ENCODE assay signal across 1 cellular context in the genomic region with DNA sequence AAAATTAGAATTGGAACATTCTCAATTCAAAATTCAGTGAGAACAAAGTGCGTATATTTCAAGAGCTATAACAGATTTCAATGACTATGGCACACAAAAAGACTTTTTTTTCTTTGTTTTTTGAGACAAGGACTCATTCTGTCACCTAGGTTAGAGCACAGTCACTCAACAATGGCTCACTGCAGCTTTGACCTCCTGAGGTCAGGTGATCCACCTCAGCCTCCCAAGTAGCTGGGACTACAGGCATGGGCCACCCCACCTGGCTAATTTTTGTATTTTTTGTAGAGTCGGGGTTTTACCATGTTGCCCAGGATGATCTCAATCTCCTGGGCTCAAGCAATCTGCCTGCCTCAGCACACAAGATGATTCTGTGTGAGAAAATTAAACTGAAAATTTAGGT.
TF ChIP-seq lines count a peak whose summit lies in the region.

No MANE protein-coding gene starts in this region.

TF ChIP-seq in GM12878, 131 proteins besides CTCF, POLR2A, EP300 and RAD21:
- TF ChIP-seq ZBTB40 (IDR thresholded peaks at IDR 0.05; ENCODE audit: borderline replicate concordance) = no peak
- TF ChIP-seq IKZF2 (IDR thresholded peaks at IDR 0.05) = no peak
- TF ChIP-seq WRNIP1 (IDR thresholded peaks at IDR 0.05; ENCODE audit: borderline replicate concordance, low read depth, low read length) = no peak
- TF ChIP-seq, protein P1, sequence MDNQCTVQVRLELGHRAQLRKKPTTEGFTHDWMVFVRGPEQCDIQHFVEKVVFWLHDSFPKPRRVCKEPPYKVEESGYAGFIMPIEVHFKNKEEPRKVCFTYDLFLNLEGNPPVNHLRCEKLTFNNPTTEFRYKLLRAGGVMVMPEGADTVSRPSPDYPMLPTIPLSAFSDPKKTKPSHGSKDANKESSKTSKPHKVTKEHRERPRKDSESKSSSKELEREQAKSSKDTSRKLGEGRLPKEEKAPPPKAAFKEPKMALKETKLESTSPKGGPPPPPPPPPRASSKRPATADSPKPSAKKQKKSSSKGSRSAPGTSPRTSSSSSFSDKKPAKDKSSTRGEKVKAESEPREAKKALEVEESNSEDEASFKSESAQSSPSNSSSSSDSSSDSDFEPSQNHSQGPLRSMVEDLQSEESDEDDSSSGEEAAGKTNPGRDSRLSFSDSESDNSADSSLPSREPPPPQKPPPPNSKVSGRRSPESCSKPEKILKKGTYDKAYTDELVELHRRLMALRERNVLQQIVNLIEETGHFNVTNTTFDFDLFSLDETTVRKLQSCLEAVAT (IDR thresholded peaks at IDR 0.05) = no peak
- TF ChIP-seq CBFB (IDR thresholded peaks at IDR 0.05; ENCODE audit: low read depth) = no peak
- TF ChIP-seq, protein P2, sequence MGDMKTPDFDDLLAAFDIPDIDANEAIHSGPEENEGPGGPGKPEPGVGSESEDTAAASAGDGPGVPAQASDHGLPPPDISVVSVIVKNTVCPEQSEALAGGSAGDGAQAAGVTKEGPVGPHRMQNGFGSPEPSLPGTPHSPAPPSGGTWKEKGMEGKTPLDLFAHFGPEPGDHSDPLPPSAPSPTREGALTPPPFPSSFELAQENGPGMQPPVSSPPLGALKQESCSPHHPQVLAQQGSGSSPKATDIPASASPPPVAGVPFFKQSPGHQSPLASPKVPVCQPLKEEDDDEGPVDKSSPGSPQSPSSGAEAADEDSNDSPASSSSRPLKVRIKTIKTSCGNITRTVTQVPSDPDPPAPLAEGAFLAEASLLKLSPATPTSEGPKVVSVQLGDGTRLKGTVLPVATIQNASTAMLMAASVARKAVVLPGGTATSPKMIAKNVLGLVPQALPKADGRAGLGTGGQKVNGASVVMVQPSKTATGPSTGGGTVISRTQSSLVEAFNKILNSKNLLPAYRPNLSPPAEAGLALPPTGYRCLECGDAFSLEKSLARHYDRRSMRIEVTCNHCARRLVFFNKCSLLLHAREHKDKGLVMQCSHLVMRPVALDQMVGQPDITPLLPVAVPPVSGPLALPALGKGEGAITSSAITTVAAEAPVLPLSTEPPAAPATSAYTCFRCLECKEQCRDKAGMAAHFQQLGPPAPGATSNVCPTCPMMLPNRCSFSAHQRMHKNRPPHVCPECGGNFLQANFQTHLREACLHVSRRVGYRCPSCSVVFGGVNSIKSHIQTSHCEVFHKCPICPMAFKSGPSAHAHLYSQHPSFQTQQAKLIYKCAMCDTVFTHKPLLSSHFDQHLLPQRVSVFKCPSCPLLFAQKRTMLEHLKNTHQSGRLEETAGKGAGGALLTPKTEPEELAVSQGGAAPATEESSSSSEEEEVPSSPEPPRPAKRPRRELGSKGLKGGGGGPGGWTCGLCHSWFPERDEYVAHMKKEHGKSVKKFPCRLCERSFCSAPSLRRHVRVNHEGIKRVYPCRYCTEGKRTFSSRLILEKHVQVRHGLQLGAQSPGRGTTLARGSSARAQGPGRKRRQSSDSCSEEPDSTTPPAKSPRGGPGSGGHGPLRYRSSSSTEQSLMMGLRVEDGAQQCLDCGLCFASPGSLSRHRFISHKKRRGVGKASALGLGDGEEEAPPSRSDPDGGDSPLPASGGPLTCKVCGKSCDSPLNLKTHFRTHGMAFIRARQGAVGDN (IDR thresholded peaks at IDR 0.05) = no peak
- TF ChIP-seq GATAD2B (conservative IDR thresholded peaks at IDR 0.05; ENCODE audit: low read depth) = no peak
- no peak for TF ChIP-seq RB1 (IDR thresholded peaks at IDR 0.05; ENCODE audit: borderline replicate concordance)
- no peak for TF ChIP-seq MXI1 (IDR thresholded peaks at IDR 0.05; ENCODE audit: low read depth, low read length)
- no peak for TF ChIP-seq RUNX3 (IDR thresholded peaks at IDR 0.05; ENCODE audit: low read length)
- no peak for TF ChIP-seq PBX3 (IDR thresholded peaks at IDR 0.05; ENCODE audit: insufficient replicate concordance, low read depth, low read length)
- no peak for TF ChIP-seq ZNF384 (IDR thresholded peaks at IDR 0.05; ENCODE audit: borderline replicate concordance, low read depth, low read length)
- TF ChIP-seq NBN (IDR thresholded peaks at IDR 0.05) = no peak
- TF ChIP-seq RCOR1 (conservative IDR thresholded peaks at IDR 0.05; ENCODE audit: low read depth, low read length) = no peak
- no peak for TF ChIP-seq ZBTB11 (CRISPR knock-in tag; IDR thresholded peaks at IDR 0.05)
- no peak for TF ChIP-seq ZNF622 (IDR thresholded peaks at IDR 0.05)
- TF ChIP-seq RBBP5 (conservative IDR thresholded peaks at IDR 0.05) = no peak
- TF ChIP-seq HCFC1 (IDR thresholded peaks at IDR 0.05; ENCODE audit: low read length) = no peak
